In genomic region chr9:90340421-90340820, GRCh38 we compare ENCODE assay signal across 16 cellular contexts.
A peak's percentile ranks its signal among the peaks of the same experiment; 100 is the strongest.
DNase-seq lines count a peak whose midpoint lies in the region; FAIRE-seq and TF ChIP-seq lines count a peak whose summit lies in the region.
"Had no signal": no experiment of that assay in that cellular context is flagged by ENCODE, and none has a peak within 500 bp of the region (broad histone marks: within the 10 kb centered on the region; RNA-seq: fewer than 3 reads in every experiment).

No MANE protein-coding gene starts in this region.

- H3K4me2 ChIP-seq in mesenchymal stem cell (ENCODE audit: low read length, poor library complexity, severe bottlenecking), result no peak overlapping the region
- H3K4me2 ChIP-seq: BLaER1 had no signal

- H3K18ac ChIP-seq in mesenchymal stem cell (ENCODE audit: low read depth in 1 of 2, low read length in 2 of 2), result no peak overlapping the region

- no peak overlapping the region for H3K14ac ChIP-seq in mesenchymal stem cell (ENCODE audit: low read length in 2 of 2)

- H3K4me3 Mint-ChIP-seq in chondrocyte (ENCODE audit: unreplicated experiment), result no peak overlapping the region
- H3K4me3 Mint-ChIP-seq: mesothelial cell of epicardium had no signal

- H3K9me3 ChIP-seq in mesenchymal stem cell (ENCODE audit: control insufficient read depth, low read length), result no peaks in the 10 kb centered on the region
- H3K9me3 ChIP-seq: BLaER1, spleen had no signal

- no peak overlapping the region for H3K23ac ChIP-seq in mesenchymal stem cell (ENCODE audit: low read length in 2 of 2)

- H2BK120ac ChIP-seq in mesenchymal stem cell (ENCODE audit: low read depth, low read length), result no peak overlapping the region

- H3K4me1 ChIP-seq in mesenchymal stem cell (ENCODE audit: control insufficient read depth, insufficient read depth, low read depth, low read length), result peaks cover 6% of the 10 kb centered on the region
- H3K4me1 ChIP-seq: BLaER1, spleen had no signal

- peaks cover 9% of the 10 kb centered on the region for H3K79me1 ChIP-seq in mesenchymal stem cell (replicated peaks; ENCODE audit: low read length, poor library complexity, severe bottlenecking)

- no peak overlapping the region for H3K4me3 ChIP-seq in mesenchymal stem cell (ENCODE audit: insufficient read depth in 1 of 2, low read depth in 1 of 2, low read length in 2 of 2)
- H3K4me3 ChIP-seq: BLaER1, spleen had no signal

- H3K4ac ChIP-seq in mesenchymal stem cell (ENCODE audit: low read depth in 1 of 2, low read length in 2 of 2), result no peak overlapping the region

- no peaks in the 10 kb centered on the region for H3K27me3 ChIP-seq in mesenchymal stem cell (ENCODE audit: control insufficient read depth in 1 of 2, insufficient read depth in 1 of 2, low read length in 2 of 2)
- H3K27me3 ChIP-seq: BLaER1 had no signal

- no peak overlapping the region for H2AFZ ChIP-seq in mesenchymal stem cell (ENCODE audit: low read depth, low read length)

- peaks cover 8% of the 10 kb centered on the region for H3K9me3 Mint-ChIP-seq in chondrocyte (ENCODE audit: low read depth)

- no peaks in the 10 kb centered on the region for H3K36me3 Mint-ChIP-seq in chondrocyte (ENCODE audit: low read depth)
- H3K36me3 Mint-ChIP-seq: mesothelial cell of epicardium had no signal

- H2AK5ac ChIP-seq in mesenchymal stem cell (ENCODE audit: low read length, severe bottlenecking), result no peak overlapping the region

- H2BK12ac ChIP-seq in mesenchymal stem cell (ENCODE audit: low read length in 2 of 2), result no peak overlapping the region

- H3K27ac Mint-ChIP-seq in chondrocyte (ENCODE audit: unreplicated experiment), result peak overlapping the region; percentile 90
- H3K27ac Mint-ChIP-seq: mesothelial cell of epicardium had no signal

- H4K8ac ChIP-seq in mesenchymal stem cell (ENCODE audit: low read length), result no peak overlapping the region

- no peak overlapping the region for H4K91ac ChIP-seq in mesenchymal stem cell (ENCODE audit: low read length)

- H3K36me3 ChIP-seq in mesenchymal stem cell (ENCODE audit: control insufficient read depth in 1 of 2, insufficient read depth in 2 of 2, low read depth in 1 of 2, low read length in 2 of 2), result peaks cover 0 to 2% of the 10 kb centered on the region in 2 experiments
- H3K36me3 ChIP-seq: BLaER1, spleen had no signal

- H2BK15ac ChIP-seq in mesenchymal stem cell (ENCODE audit: low read depth, poor library complexity, severe bottlenecking), result no peak overlapping the region

- peaks cover 59% of the 10 kb centered on the region for H3K4me1 Mint-ChIP-seq in chondrocyte (ENCODE audit: low read depth)

- TF ChIP-seq CTCF in chondrocyte (IDR thresholded peaks at IDR 0.05) (no peak), D721Med (IDR thresholded peaks at IDR 0.05; ENCODE audit: insufficient read depth, missing control alignments) (no peak)

- no peak overlapping the region for H3K9ac ChIP-seq in mesenchymal stem cell (ENCODE audit: low read length)
- H3K9ac ChIP-seq: BLaER1 had no signal

- no peak for FAIRE-seq in D721Med (lab: Jason Lieb, UNC)

- DNase-seq in DMS 273 treated with DMSO at 0.1 percent for 48 hours (lab: John Stamatoyannopoulos, UW), result peak; percentile 28
- peak; percentile 28 for DNase-seq in NCI-H1694 (lab: John Stamatoyannopoulos, UW)
- no peak for DNase-seq in chondrocyte (ENCODE audit: low spot score)
- DNase-seq in mesenchymal stem cell, result peak; percentile 84
- DNase-seq in C1 segment of cervical spinal cord (lab: John Stamatoyannopoulos, UW), result no peak
- no peak for DNase-seq in NCI-H2081 (lab: John Stamatoyannopoulos, UW)
- DNase-seq in DMS53 (lab: John Stamatoyannopoulos, UW), result no peak
- DNase-seq in D721Med (ENCODE audit: insufficient read length, low spot score), result no peak
- DNase-seq: amygdala, DND-41, foreskin melanocyte, NCI-H2081 treated with DMSO at 0.1 percent for 48 hours, Right ventricle myocardium superior, spleen had no signal

- H2BK5ac ChIP-seq in mesenchymal stem cell (ENCODE audit: low read depth, low read length, poor library complexity, severe bottlenecking), result peak overlapping the region; percentile 21

- no peaks in the 10 kb centered on the region for H3K27me3 Mint-ChIP-seq in chondrocyte (ENCODE audit: low read depth)

- peak overlapping the region; percentile 83 for H3K27ac ChIP-seq in mesenchymal stem cell (ENCODE audit: low read length, poor library complexity, severe bottlenecking)
- H3K27ac ChIP-seq: BLaER1, spleen had no signal

Comparison
In these comparisons a context has a peak if more than half of its experiments do, and no peak if none do; other contexts are left out.
1. DNase-seq: peak in DMS 273 treated with DMSO at 0.1 percent for 48 hours (single experiment), NCI-H1694 (single experiment) and mesenchymal stem cell (single experiment); none in chondrocyte (single experiment), C1 segment of cervical spinal cord (0 of 14), NCI-H2081 (0 of 2), DMS53 (single experiment) and D721Med (single experiment).